Comparison of ENCODE assay signal across 9 cellular contexts in genomic region chr19:13044160-13044853, GRCh38. TPM values are rescaled to one million over a fixed set of nuclear protein-coding genes. Genes with fewer than 3 reads are reported as not detected.
A peak's percentile ranks its signal among the peaks of the same experiment; 100 is the strongest.
DNase-seq lines count a peak whose midpoint lies in the region; ATAC-seq and TF ChIP-seq lines count a peak whose summit lies in the region.
"Had no signal": no experiment of that assay in that cellular context is flagged by ENCODE, and none has a peak within 500 bp of the region (broad histone marks: within the 10 kb centered on the region; RNA-seq: fewer than 3 reads in every experiment).

No MANE protein-coding gene starts in this region.

- no peaks in the 10 kb centered on the region for H3K36me3 ChIP-seq in adrenal gland (replicated peaks in 1 of 2)

- in situ Hi-C loops in astrocyte of the spinal cord (cut with HindIII; ENCODE audit: low sequenced_read_pairs): no loop called here

- no peaks in the 10 kb centered on the region for H3K9me3 Mint-ChIP-seq in natural killer cell

- intact Hi-C loops in natural killer cell (cut with micrococcal nuclease): loop anchor here (1.0 to 10.0 kb wide), 4 partner anchors 56 to 260 kb away; partner anchors contain the start of gene CALR
- intact Hi-C loops in adrenal gland (cut with DNase I): no loop called here

- CTCF ChIA-PET in AG04450 (lab: Charles Lee): interaction anchor here (1.3 kb wide), 3 partner anchors 10 to 17 kb away, joined by 3 to 11 read pairs (median 7); no protein-coding TSS in a partner anchor

- H3K4me1 ChIP-seq in adrenal gland (replicated peaks in 1 of 2): peaks cover 0 to 2% of the 10 kb centered on the region in 2 donors

- no peaks in the 10 kb centered on the region for H3K27me3 ChIP-seq in AG04450 (ENCODE audit: control insufficient read depth, insufficient read depth, low read length)
- H3K27me3 ChIP-seq in adrenal gland: no peaks in the 10 kb centered on the region

- TF ChIP-seq CTCF in AG04450 (IDR thresholded peaks at IDR 0.05; ENCODE audit: low read depth, low read length) (no peak), astrocyte of the spinal cord (IDR thresholded peaks at IDR 0.05; ENCODE audit: low read depth, low read length) (no peak), natural killer cell (IDR thresholded peaks at IDR 0.05) (no peak), adrenal gland (IDR thresholded peaks at IDR 0.05) (no peak)

- H3K27ac ChIP-seq in AG04450 (ENCODE audit: low read depth, low read length): peak overlapping the region; percentile 52
- no peak overlapping the region for H3K27ac ChIP-seq in adrenal gland

- peaks cover 0 to 11% of the 10 kb centered on the region in 2 donors for H3K27me3 Mint-ChIP-seq in natural killer cell (ENCODE audit: low read depth in 2 of 2)

- no peak for TF ChIP-seq POLR2A in adrenal gland (IDR thresholded peaks at IDR 0.05)

- H3K27ac Mint-ChIP-seq in natural killer cell: peak overlapping the region; percentile 76 to 95

- DNase-seq in AG04450 (ENCODE audit: low read depth, low spot score): no peak
- DNase-seq in NCI-H2227 (lab: John Stamatoyannopoulos, UW; ENCODE audit: unreplicated experiment): peak; percentile 71
- peak; percentile 73 for DNase-seq in astrocyte of the spinal cord (ENCODE audit: low read depth, low spot score)
- DNase-seq in natural killer cell: peak; percentile 79
- DNase-seq in C1 segment of cervical spinal cord (lab: John Stamatoyannopoulos, UW): no peak
- DNase-seq in adrenal gland: no peak
- DNase-seq: NCI-H446 had no signal

- H3K4me3 Mint-ChIP-seq in natural killer cell: peak overlapping the region; percentile 82

- ATAC-seq in natural killer cell (peak; percentile 83 to 93 (median 92)), GM18868 (IDR thresholded peaks at IDR 0.05; ENCODE audit: unreplicated experiment) (no peak), GM21825 (IDR thresholded peaks at IDR 0.05; ENCODE audit: unreplicated experiment) (no peak)

- peaks cover 33 to 42% of the 10 kb centered on the region in 2 donors for H3K4me1 Mint-ChIP-seq in natural killer cell

- no peaks in the 10 kb centered on the region for H3K9me3 ChIP-seq in AG04450 (ENCODE audit: control insufficient read depth, insufficient read depth, low read length)
- no peaks in the 10 kb centered on the region for H3K9me3 ChIP-seq in adrenal gland (replicated peaks in 1 of 3)

- WGBS in adrenal gland, 4 donors: 76 to 84% (median 81%) methylated on average over 14 of the region's 14 CpGs

- H3K36me3 Mint-ChIP-seq in natural killer cell: no peaks in the 10 kb centered on the region

- no peak overlapping the region for H3K4me3 ChIP-seq in AG04450 (ENCODE audit: low read depth, low read length)
- H3K4me3 ChIP-seq in astrocyte of the spinal cord (ENCODE audit: low read depth, low read length): no peak overlapping the region
- H3K4me3 ChIP-seq in adrenal gland: no peak overlapping the region

- POLR2A ChIA-PET in AG04450 (lab: Yijun Ruan, JAX): interaction anchor here (0.5 to 2.2 kb wide), 3 partner anchors 9 to 21 kb away, joined by 4 to 8 read pairs (median 6); no protein-coding TSS in a partner anchor

RNA-seq across cellular contexts. Expression of gene NFIX, which starts 49.0 kb away (rescaled TPM):
- polyA plus RNA-seq in AG04450 (2011; rRNA removed): 15.1 and 22.3 TPM in 2 replicates
- polyA minus RNA-seq in AG04450 (2011; rRNA and poly(A)+ RNA removed): 32.8 and 33.9 TPM in 2 replicates
- total RNA-seq in natural killer cell: 1 to 10 TPM in 2 of 3 donors, under 1 TPM in 1; 0.61 to 2.1 (median 1.3) TPM
- 10 to 100 TPM; 25.6 to 72.8 (median 36.5) TPM for total RNA-seq in adrenal gland
- 10 to 100 TPM in 1 of 3 donors, 1 to 10 TPM in 2; 4.9 to 18.0 (median 9.4) TPM for polyA plus RNA-seq in adrenal gland

RNA-seq across cellular contexts. Expression of gene LYL1, which starts 58.4 kb away (rescaled TPM):
- 0.11 and 0.29 TPM in 2 replicates for polyA plus RNA-seq in AG04450 (2011; rRNA removed)
- polyA minus RNA-seq in AG04450 (2011; rRNA and poly(A)+ RNA removed): 0.14 and 0.17 TPM in 2 replicates
- 1 to 10 TPM; 2.0 to 7.7 (median 6.7) TPM for total RNA-seq in natural killer cell
- total RNA-seq in adrenal gland: 10 to 100 TPM in 5 of 8 donors, 1 to 10 TPM in 3; 4.3 to 22.5 (median 13.2) TPM
- polyA plus RNA-seq in adrenal gland: 10 to 100 TPM in 1 of 3 donors, 1 to 10 TPM in 1, under 1 TPM in 1; 0.38 to 18.7 (median 7.9) TPM

Comparison
In these comparisons a context has a peak if more than half of its experiments do, and no peak if none do; other contexts are left out.
1. DNase-seq: peak in NCI-H2227 (single experiment), astrocyte of the spinal cord (single experiment) and natural killer cell (single experiment); none in AG04450 (single experiment), C1 segment of cervical spinal cord (0 of 14) and adrenal gland (0 of 7).
2. ATAC-seq: peak in natural killer cell (3 of 3); none in GM18868 (single experiment) and GM21825 (single experiment).
3. RNA of gene NFIX, which starts 49.0 kb away (total RNA-seq): 25.6 to 72.8 TPM in adrenal gland; 0.61 to 2.1 TPM in natural killer cell; every median in the first group is over 4 times any median in the second.